Comparison of ENCODE assay signal across 1 cellular context in the genomic region with DNA sequence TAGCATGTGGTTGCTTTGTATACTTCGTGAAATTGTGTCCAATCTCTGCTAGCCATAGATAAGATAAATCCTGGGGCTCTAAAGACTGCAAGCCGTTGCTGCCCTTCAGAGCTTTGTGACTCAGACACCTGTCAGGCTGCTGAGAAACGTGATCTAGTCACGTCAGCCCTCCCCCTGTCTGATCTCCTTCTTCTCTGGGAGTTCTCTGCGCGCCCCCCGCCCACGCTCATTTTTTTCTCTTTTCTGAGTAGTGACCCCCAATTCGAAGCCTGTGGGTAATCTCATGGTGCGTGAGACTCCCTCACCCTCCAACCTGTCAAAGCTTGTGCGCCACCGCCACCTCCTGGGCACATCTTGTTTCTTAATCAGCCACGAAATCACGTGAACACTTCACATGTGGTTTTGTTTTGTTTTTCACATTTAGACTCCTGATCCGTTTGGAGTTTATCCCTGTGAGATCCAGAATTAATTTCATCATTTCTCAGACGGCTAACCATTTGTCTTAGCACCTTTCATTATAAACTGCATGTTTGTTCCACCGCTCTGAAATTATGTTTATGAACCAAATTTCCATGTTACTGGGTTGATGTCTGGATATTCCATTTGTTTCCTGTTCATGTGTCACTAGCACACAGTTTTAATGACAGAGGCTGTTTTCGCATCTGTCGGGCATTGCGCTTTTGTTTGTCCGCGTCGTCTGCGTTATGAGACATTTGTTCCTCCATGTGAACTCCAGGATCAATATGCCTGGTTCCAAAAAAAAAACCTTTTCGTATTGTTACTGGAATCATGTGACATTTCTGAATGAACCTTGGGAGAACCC.
TF ChIP-seq lines count a peak whose summit lies in the region.

No MANE protein-coding gene starts in this region.

TF ChIP-seq in HepG2, 621 proteins besides CTCF, POLR2A, EP300 and RAD21 (continues in another document):
- TF ChIP-seq ZNF891 (CRISPR knock-in tag; IDR thresholded peaks at IDR 0.05): no peak
- peak; percentile 46; the same call in 1 of the 2 replicates for TF ChIP-seq KDM3A (CRISPR knock-in tag; IDR thresholded peaks at IDR 0.05; ENCODE audit: low read depth)
- TF ChIP-seq MEF2D (CRISPR knock-in tag; IDR thresholded peaks at IDR 0.05): peak; percentile 44; the same call in 1 of the 2 replicates
- TF ChIP-seq, protein P1, sequence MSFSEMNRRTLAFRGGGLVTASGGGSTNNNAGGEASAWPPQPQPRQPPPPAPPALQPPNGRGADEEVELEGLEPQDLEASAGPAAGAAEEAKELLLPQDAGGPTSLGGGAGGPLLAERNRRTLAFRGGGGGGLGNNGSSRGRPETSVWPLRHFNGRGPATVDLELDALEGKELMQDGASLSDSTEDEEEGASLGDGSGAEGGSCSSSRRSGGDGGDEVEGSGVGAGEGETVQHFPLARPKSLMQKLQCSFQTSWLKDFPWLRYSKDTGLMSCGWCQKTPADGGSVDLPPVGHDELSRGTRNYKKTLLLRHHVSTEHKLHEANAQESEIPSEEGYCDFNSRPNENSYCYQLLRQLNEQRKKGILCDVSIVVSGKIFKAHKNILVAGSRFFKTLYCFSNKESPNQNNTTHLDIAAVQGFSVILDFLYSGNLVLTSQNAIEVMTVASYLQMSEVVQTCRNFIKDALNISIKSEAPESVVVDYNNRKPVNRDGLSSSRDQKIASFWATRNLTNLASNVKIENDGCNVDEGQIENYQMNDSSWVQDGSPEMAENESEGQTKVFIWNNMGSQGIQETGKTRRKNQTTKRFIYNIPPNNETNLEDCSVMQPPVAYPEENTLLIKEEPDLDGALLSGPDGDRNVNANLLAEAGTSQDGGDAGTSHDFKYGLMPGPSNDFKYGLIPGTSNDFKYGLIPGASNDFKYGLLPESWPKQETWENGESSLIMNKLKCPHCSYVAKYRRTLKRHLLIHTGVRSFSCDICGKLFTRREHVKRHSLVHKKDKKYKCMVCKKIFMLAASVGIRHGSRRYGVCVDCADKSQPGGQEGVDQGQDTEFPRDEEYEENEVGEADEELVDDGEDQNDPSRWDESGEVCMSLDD (CRISPR knock-in tag; IDR thresholded peaks at IDR 0.05; ENCODE audit: borderline replicate concordance): no peak
- TF ChIP-seq ARNTL (CRISPR knock-in tag; IDR thresholded peaks at IDR 0.05): peak; percentile 50; the same call in 1 of the 2 replicates
- TF ChIP-seq ZFY (CRISPR knock-in tag; IDR thresholded peaks at IDR 0.05): no peak
- 0 out of 2 replicates have a peak, but pooled peaks have one; percentile 22 for TF ChIP-seq ELF3 (CRISPR knock-in tag; IDR thresholded peaks at IDR 0.05)
- peak; percentile 86; the same call in 1 of the 2 replicates for TF ChIP-seq FOXK1 (CRISPR knock-in tag; IDR thresholded peaks at IDR 0.05; ENCODE audit: borderline replicate concordance, low read depth)
- no peak for TF ChIP-seq NR2F6 (IDR thresholded peaks at IDR 0.05)
- TF ChIP-seq NR2F6 (CRISPR knock-in tag; IDR thresholded peaks at IDR 0.05): peak; percentile 61; the same call in 1 of the 2 replicates
- no peak for TF ChIP-seq LCORL (IDR thresholded peaks at IDR 0.05)
- peak; percentile 29; the same call in 1 of the 2 replicates for TF ChIP-seq LCORL (CRISPR knock-in tag; IDR thresholded peaks at IDR 0.05)
- 0 out of 2 replicates have a peak, but pooled peaks have one; percentile 31 for TF ChIP-seq NFIC (IDR thresholded peaks at IDR 0.05; ENCODE audit: low read length)
- TF ChIP-seq MXI1 (IDR thresholded peaks at IDR 0.05; ENCODE audit: borderline replicate concordance, low read depth, low read length): peak; percentile 94; the same call in 2 of the 3 replicates
- peak; percentile 48; the same call in 1 of the 2 replicates for TF ChIP-seq ZBTB25 (CRISPR knock-in tag; IDR thresholded peaks at IDR 0.05)
- TF ChIP-seq AHR (CRISPR knock-in tag; IDR thresholded peaks at IDR 0.05): peak; percentile 40; the same call in 1 of the 2 replicates
- TF ChIP-seq CEBPG (CRISPR knock-in tag; IDR thresholded peaks at IDR 0.05): peak; percentile 67
- peak; percentile 35; the same call in 1 of the 2 replicates for TF ChIP-seq KMT2A (CRISPR knock-in tag; IDR thresholded peaks at IDR 0.05)
- 0 out of 2 replicates have a peak, but pooled peaks have one; percentile 52 for TF ChIP-seq KMT2B (CRISPR knock-in tag; IDR thresholded peaks at IDR 0.05)
- TF ChIP-seq MLX (CRISPR knock-in tag; IDR thresholded peaks at IDR 0.05): peak; percentile 97
- TF ChIP-seq, protein P2, sequence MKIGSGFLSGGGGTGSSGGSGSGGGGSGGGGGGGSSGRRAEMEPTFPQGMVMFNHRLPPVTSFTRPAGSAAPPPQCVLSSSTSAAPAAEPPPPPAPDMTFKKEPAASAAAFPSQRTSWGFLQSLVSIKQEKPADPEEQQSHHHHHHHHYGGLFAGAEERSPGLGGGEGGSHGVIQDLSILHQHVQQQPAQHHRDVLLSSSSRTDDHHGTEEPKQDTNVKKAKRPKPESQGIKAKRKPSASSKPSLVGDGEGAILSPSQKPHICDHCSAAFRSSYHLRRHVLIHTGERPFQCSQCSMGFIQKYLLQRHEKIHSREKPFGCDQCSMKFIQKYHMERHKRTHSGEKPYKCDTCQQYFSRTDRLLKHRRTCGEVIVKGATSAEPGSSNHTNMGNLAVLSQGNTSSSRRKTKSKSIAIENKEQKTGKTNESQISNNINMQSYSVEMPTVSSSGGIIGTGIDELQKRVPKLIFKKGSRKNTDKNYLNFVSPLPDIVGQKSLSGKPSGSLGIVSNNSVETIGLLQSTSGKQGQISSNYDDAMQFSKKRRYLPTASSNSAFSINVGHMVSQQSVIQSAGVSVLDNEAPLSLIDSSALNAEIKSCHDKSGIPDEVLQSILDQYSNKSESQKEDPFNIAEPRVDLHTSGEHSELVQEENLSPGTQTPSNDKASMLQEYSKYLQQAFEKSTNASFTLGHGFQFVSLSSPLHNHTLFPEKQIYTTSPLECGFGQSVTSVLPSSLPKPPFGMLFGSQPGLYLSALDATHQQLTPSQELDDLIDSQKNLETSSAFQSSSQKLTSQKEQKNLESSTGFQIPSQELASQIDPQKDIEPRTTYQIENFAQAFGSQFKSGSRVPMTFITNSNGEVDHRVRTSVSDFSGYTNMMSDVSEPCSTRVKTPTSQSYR (CRISPR knock-in tag; IDR thresholded peaks at IDR 0.05; ENCODE audit: borderline replicate concordance): 0 out of 2 replicates have a peak, but pooled peaks have one; percentile 8
- TF ChIP-seq, protein P3, sequence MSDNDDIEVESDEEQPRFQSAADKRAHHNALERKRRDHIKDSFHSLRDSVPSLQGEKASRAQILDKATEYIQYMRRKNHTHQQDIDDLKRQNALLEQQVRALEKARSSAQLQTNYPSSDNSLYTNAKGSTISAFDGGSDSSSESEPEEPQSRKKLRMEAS (IDR thresholded peaks at IDR 0.05): peak; percentile 90
- TF ChIP-seq KLF16 (CRISPR knock-in tag; IDR thresholded peaks at IDR 0.05): peak in 1 of 2 experiments; percentile 61; a peak in 1 of 4 replicates
- peak; percentile 70; the same call in 1 of the 2 replicates for TF ChIP-seq THAP11 (CRISPR knock-in tag; IDR thresholded peaks at IDR 0.05)
- TF ChIP-seq SAP130 (CRISPR knock-in tag; IDR thresholded peaks at IDR 0.05; ENCODE audit: low read depth): peak; percentile 97
- TF ChIP-seq ZNF382 (CRISPR knock-in tag; IDR thresholded peaks at IDR 0.05; ENCODE audit: borderline replicate concordance): no peak
- TF ChIP-seq ZNF350 (CRISPR knock-in tag; IDR thresholded peaks at IDR 0.05; ENCODE audit: borderline replicate concordance, low read depth): peak; percentile 21; the same call in 1 of the 2 replicates
- TF ChIP-seq, protein P4, sequence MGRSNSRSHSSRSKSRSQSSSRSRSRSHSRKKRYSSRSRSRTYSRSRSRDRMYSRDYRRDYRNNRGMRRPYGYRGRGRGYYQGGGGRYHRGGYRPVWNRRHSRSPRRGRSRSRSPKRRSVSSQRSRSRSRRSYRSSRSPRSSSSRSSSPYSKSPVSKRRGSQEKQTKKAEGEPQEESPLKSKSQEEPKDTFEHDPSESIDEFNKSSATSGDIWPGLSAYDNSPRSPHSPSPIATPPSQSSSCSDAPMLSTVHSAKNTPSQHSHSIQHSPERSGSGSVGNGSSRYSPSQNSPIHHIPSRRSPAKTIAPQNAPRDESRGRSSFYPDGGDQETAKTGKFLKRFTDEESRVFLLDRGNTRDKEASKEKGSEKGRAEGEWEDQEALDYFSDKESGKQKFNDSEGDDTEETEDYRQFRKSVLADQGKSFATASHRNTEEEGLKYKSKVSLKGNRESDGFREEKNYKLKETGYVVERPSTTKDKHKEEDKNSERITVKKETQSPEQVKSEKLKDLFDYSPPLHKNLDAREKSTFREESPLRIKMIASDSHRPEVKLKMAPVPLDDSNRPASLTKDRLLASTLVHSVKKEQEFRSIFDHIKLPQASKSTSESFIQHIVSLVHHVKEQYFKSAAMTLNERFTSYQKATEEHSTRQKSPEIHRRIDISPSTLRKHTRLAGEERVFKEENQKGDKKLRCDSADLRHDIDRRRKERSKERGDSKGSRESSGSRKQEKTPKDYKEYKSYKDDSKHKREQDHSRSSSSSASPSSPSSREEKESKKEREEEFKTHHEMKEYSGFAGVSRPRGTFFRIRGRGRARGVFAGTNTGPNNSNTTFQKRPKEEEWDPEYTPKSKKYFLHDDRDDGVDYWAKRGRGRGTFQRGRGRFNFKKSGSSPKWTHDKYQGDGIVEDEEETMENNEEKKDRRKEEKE (IDR thresholded peaks at IDR 0.05): no peak
- TF ChIP-seq, protein P5, sequence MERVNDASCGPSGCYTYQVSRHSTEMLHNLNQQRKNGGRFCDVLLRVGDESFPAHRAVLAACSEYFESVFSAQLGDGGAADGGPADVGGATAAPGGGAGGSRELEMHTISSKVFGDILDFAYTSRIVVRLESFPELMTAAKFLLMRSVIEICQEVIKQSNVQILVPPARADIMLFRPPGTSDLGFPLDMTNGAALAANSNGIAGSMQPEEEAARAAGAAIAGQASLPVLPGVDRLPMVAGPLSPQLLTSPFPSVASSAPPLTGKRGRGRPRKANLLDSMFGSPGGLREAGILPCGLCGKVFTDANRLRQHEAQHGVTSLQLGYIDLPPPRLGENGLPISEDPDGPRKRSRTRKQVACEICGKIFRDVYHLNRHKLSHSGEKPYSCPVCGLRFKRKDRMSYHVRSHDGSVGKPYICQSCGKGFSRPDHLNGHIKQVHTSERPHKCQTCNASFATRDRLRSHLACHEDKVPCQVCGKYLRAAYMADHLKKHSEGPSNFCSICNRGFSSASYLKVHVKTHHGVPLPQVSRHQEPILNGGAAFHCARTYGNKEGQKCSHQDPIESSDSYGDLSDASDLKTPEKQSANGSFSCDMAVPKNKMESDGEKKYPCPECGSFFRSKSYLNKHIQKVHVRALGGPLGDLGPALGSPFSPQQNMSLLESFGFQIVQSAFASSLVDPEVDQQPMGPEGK (CRISPR knock-in tag; IDR thresholded peaks at IDR 0.05): peak; percentile 51
- TF ChIP-seq REXO4 (CRISPR knock-in tag; IDR thresholded peaks at IDR 0.05; ENCODE audit: borderline replicate concordance): no peak
- TF ChIP-seq SOX13 (IDR thresholded peaks at IDR 0.05): no peak
- peak in 1 of 2 experiments; percentile 46; a peak in 2 of 4 replicates for TF ChIP-seq SOX13 (CRISPR knock-in tag; conservative IDR thresholded peaks at IDR 0.05 in 1 of 2, IDR thresholded peaks at IDR 0.05 in 1 of 2)
- no peak for TF ChIP-seq SKI (IDR thresholded peaks at IDR 0.05; ENCODE audit: partially characterized antibody)
- TF ChIP-seq U2AF2 (IDR thresholded peaks at IDR 0.05; ENCODE audit: low read depth, low read length): no peak
- TF ChIP-seq, protein P6, sequence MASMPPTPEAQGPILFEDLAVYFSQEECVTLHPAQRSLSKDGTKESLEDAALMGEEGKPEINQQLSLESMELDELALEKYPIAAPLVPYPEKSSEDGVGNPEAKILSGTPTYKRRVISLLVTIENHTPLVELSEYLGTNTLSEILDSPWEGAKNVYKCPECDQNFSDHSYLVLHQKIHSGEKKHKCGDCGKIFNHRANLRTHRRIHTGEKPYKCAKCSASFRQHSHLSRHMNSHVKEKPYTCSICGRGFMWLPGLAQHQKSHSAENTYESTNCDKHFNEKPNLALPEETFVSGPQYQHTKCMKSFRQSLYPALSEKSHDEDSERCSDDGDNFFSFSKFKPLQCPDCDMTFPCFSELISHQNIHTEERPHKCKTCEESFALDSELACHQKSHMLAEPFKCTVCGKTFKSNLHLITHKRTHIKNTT (CRISPR knock-in tag; IDR thresholded peaks at IDR 0.05): no peak
- TF ChIP-seq ZNF746 (CRISPR knock-in tag; IDR thresholded peaks at IDR 0.05): no peak
- TF ChIP-seq ETV5 (CRISPR knock-in tag; IDR thresholded peaks at IDR 0.05; ENCODE audit: borderline replicate concordance): peak; percentile 23; the same call in 1 of the 2 replicates
- no peak for TF ChIP-seq REPIN1 (CRISPR knock-in tag; IDR thresholded peaks at IDR 0.05; ENCODE audit: borderline replicate concordance, low read depth)
- TF ChIP-seq TSC22D2 (CRISPR knock-in tag; IDR thresholded peaks at IDR 0.05; ENCODE audit: borderline replicate concordance): 0 out of 2 replicates have a peak, but pooled peaks have one; percentile 39
- TF ChIP-seq ZNF329 (CRISPR knock-in tag; IDR thresholded peaks at IDR 0.05; ENCODE audit: low read depth): no peak
- TF ChIP-seq, protein P7, sequence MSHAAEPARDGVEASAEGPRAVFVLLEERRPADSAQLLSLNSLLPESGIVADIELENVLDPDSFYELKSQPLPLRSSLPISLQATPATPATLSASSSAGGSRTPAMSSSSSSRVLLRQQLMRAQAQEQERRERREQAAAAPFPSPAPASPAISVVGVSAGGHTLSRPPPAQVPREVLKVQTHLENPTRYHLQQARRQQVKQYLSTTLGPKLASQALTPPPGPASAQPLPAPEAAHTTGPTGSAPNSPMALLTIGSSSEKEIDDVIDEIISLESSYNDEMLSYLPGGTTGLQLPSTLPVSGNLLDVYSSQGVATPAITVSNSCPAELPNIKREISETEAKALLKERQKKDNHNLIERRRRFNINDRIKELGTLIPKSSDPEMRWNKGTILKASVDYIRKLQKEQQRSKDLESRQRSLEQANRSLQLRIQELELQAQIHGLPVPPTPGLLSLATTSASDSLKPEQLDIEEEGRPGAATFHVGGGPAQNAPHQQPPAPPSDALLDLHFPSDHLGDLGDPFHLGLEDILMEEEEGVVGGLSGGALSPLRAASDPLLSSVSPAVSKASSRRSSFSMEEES (CRISPR knock-in tag; IDR thresholded peaks at IDR 0.05): peak; percentile 94
- no peak for TF ChIP-seq NFKB2 (CRISPR knock-in tag; IDR thresholded peaks at IDR 0.05; ENCODE audit: borderline replicate concordance)
- TF ChIP-seq ZNF781 (CRISPR knock-in tag; IDR thresholded peaks at IDR 0.05; ENCODE audit: borderline replicate concordance, not compliant biosample characterization): no peak
- TF ChIP-seq ZNF136 (CRISPR knock-in tag; IDR thresholded peaks at IDR 0.05; ENCODE audit: low read depth): no peak
- peak; percentile 69; the same call in 1 of the 2 replicates for TF ChIP-seq YEATS2 (CRISPR knock-in tag; IDR thresholded peaks at IDR 0.05; ENCODE audit: borderline replicate concordance)
- 0 out of 2 replicates have a peak, but pooled peaks have one; percentile 23 for TF ChIP-seq ESRRA (CRISPR knock-in tag; IDR thresholded peaks at IDR 0.05; ENCODE audit: low read depth)
